26 cellular contexts compared by ENCODE assay signal in genomic region chr12:113847856-113848255, GRCh38.
"Had no signal": no experiment of that assay in that cellular context is flagged by ENCODE, and none has a peak within 500 bp of the region (broad histone marks: within the 10 kb centered on the region; RNA-seq: fewer than 3 reads in every experiment).

No MANE protein-coding gene starts in this region.

- FAIRE-seq: bronchial epithelial cell had no signal

- H3K27me3 Mint-ChIP-seq: activated CD4-positive, alpha-beta T cell treated with anti-CD3 and anti-CD28 coated beads, Interleukin-2, amount 10 ng/mL, durations not matched to agents 24 days and 14 days; activated naive CD4-positive, alpha-beta T cell treated with anti-CD3 and anti-CD28 coated beads, Interleukin-2, amount 10 ng/mL, durations not matched to agents 7 days and 5 days; activated naive CD8-positive, alpha-beta T cell treated with anti-CD3 and anti-CD28 coated beads for 36 hours had no signal

- H3K27me3 ChIP-seq: SJCRH30 had no signal

- H3K36me3 ChIP-seq: SJCRH30 had no signal

- H3K9ac ChIP-seq: SK-N-SH had no signal

- H3K9me3 ChIP-seq: SJCRH30, SK-N-SH had no signal

- H3K27ac Mint-ChIP-seq: activated CD4-positive, alpha-beta T cell treated with anti-CD3 and anti-CD28 coated beads, Interleukin-2, amount 10 ng/mL, durations not matched to agents 24 days and 14 days; activated naive CD4-positive, alpha-beta T cell treated with anti-CD3 and anti-CD28 coated beads, Interleukin-2, amount 10 ng/mL, durations not matched to agents 7 days and 5 days; activated naive CD8-positive, alpha-beta T cell treated with anti-CD3 and anti-CD28 coated beads for 36 hours; activated T-cell treated with anti-CD3 and anti-CD28 coated beads, Interleukin-2, amount 50 U/mL, for 72 hours; activated T-helper 2 cell treated with anti-CD3 and anti-CD28 coated beads, Interferon-gamma antibody, Interleukin-2, Interleukin-4, amounts not matched to agents 10 μg/mL and 5 μg/mL and 100 μg/mL, durations not matched to agents 14 hours and 24 hours and 36 hours; T-helper 2 cell treated with Interferon-gamma antibody and Interleukin-4, amounts not matched to agents 5 μg/mL and 100 μg/mL, for 36 hours had no signal

- H3K27ac ChIP-seq: SJCRH30 had no signal

- H3K4me2 ChIP-seq: SK-N-SH had no signal

- H3K9me3 Mint-ChIP-seq: activated CD4-positive, alpha-beta T cell treated with anti-CD3 and anti-CD28 coated beads, Interleukin-2, amount 10 ng/mL, durations not matched to agents 24 days and 14 days; activated naive CD4-positive, alpha-beta T cell treated with anti-CD3 and anti-CD28 coated beads, Interleukin-2, amount 10 ng/mL, durations not matched to agents 7 days and 5 days; activated naive CD8-positive, alpha-beta T cell treated with anti-CD3 and anti-CD28 coated beads for 36 hours; activated T-cell treated with anti-CD3 and anti-CD28 coated beads, Interleukin-2, amount 50 U/mL, for 72 hours; activated T-helper 2 cell treated with anti-CD3 and anti-CD28 coated beads, Interferon-gamma antibody, Interleukin-2, Interleukin-4, amounts not matched to agents 10 μg/mL and 5 μg/mL and 100 μg/mL, durations not matched to agents 14 hours and 24 hours and 36 hours; T-helper 2 cell treated with Interferon-gamma antibody and Interleukin-4, amounts not matched to agents 5 μg/mL and 100 μg/mL, for 36 hours had no signal

- H3K4me1 Mint-ChIP-seq: activated CD4-positive, alpha-beta T cell treated with anti-CD3 and anti-CD28 coated beads, Interleukin-2, amount 10 ng/mL, durations not matched to agents 24 days and 14 days; activated naive CD4-positive, alpha-beta T cell treated with anti-CD3 and anti-CD28 coated beads, Interleukin-2, amount 10 ng/mL, durations not matched to agents 7 days and 5 days; activated naive CD8-positive, alpha-beta T cell treated with anti-CD3 and anti-CD28 coated beads for 36 hours had no signal

- DNase-seq: activated CD4-positive, alpha-beta T cell treated with anti-CD3 and anti-CD28 coated beads, Interleukin-2, amount 10 ng/mL, durations not matched to agents 24 days and 14 days; activated CD4-positive, alpha-beta T cell treated with anti-CD3 and anti-CD28 coated beads, Interleukin-2, amount 50 U/mL, for 48 hours; activated CD4-positive, CD25-positive, alpha-beta regulatory T cell treated with anti-CD3 and anti-CD28 coated beads, Interleukin-2, amount 50 U/mL, for 72 hours; activated CD8-positive, alpha-beta memory T cell treated with anti-CD3 and anti-CD28 coated beads for 24 hours; activated gamma-delta T cell treated with Interleukin-2 at 50 U/mL for 16 hours; activated naive CD4-positive, alpha-beta T cell treated with anti-CD3 and anti-CD28 coated beads, Interleukin-2, amount 10 ng/mL, durations not matched to agents 7 days and 5 days; activated naive CD8-positive, alpha-beta T cell treated with anti-CD3 and anti-CD28 coated beads for 36 hours; activated T-cell treated with anti-CD3 and anti-CD28 coated beads, Interleukin-2, amount 50 U/mL, for 72 hours; central memory CD4-positive, alpha-beta T cell; Karpas-422; MM.1S; NCI-H1105; NCI-H1436; NCI-H1694 treated with DMSO at 0.1 percent for 48 hours; NCI-H2029 treated with DMSO at 0.1 percent for 48 hours; NCI-H345; NCI-H510A; NCI-H526 treated with DMSO at 0.1 percent for 48 hours; NCI-H82; SJCRH30; SK-N-SH; T-helper 1 cell had no signal

- H3K4me3 Mint-ChIP-seq: activated CD4-positive, alpha-beta T cell treated with anti-CD3 and anti-CD28 coated beads, Interleukin-2, amount 10 ng/mL, durations not matched to agents 24 days and 14 days; activated naive CD4-positive, alpha-beta T cell treated with anti-CD3 and anti-CD28 coated beads, Interleukin-2, amount 10 ng/mL, durations not matched to agents 7 days and 5 days; activated naive CD8-positive, alpha-beta T cell treated with anti-CD3 and anti-CD28 coated beads for 36 hours; activated T-cell treated with anti-CD3 and anti-CD28 coated beads, Interleukin-2, amount 50 U/mL, for 72 hours; T-helper 2 cell treated with Interferon-gamma antibody and Interleukin-4, amounts not matched to agents 5 μg/mL and 100 μg/mL, for 36 hours had no signal

- H3K4me3 ChIP-seq: SJCRH30 had no signal

- ATAC-seq: activated T-cell treated with anti-CD3 and anti-CD28 coated beads, Interleukin-2, amount 50 U/mL, for 72 hours; Right ventricle myocardium inferior had no signal
